In the genomic region with DNA sequence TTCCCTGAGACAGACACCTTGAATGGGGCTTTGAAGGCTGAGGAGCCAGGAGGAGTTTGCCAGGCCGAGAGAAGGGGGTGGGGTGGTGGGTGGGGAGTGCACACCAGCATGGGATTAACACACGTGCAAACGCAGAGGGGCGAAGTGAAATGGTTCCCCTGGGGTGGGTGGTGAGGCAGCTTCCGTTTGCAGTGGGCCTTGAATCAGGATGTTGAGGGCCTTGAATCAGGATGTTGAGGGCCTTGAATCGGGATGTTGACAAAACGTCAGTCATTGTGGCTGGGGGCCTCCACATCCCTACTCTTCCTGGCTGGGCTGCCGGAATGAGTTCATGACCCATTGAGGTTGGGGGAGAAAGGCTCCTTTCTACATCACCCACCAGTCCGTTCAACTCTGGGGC, we compare ENCODE assay signal across 19 cellular contexts. TPM values are rescaled to one million over a fixed set of nuclear protein-coding genes. Genes with fewer than 3 reads are reported as not detected.
DNase-seq lines count a peak whose midpoint lies in the region; TF ChIP-seq lines count a peak whose summit lies in the region.
"Had no signal": no experiment of that assay in that cellular context is flagged by ENCODE, and none has a peak within 500 bp of the region (broad histone marks: within the 10 kb centered on the region; RNA-seq: fewer than 3 reads in every experiment).

No MANE protein-coding gene starts in this region.

- no peak for TF ChIP-seq POLR2A in spleen (IDR thresholded peaks at IDR 0.05)

- POLR2A ChIA-PET in activated CD4-positive, alpha-beta memory T cell treated with anti-CD3 and anti-CD28 coated beads for 36 hours (lab: Charles Lee): no interaction called here
- POLR2A ChIA-PET in activated CD4-positive, alpha-beta memory T cell treated with anti-CD3 and anti-CD28 coated beads, Interleukin-2, amount 10 ng/mL, durations not matched to agents 7 days and 5 days (lab: Charles Lee): interaction anchor here (2.4 kb wide), 1 partner anchor 10 kb away, joined by 8 read pairs; no protein-coding TSS in a partner anchor
- POLR2A ChIA-PET in OCI-LY7 (lab: Charles Lee) (no interaction called here), SK-N-SH (lab: Yijun Ruan, JAX) (no interaction called here)

- H3K36me3 Mint-ChIP-seq in activated CD4-positive, alpha-beta memory T cell treated with anti-CD3 and anti-CD28 coated beads for 36 hours: peaks cover 14% of the 10 kb centered on the region
- H3K36me3 Mint-ChIP-seq in activated CD4-positive, alpha-beta memory T cell treated with anti-CD3 and anti-CD28 coated beads, Interleukin-2, amount 10 ng/mL, durations not matched to agents 7 days and 5 days (ENCODE audit: low read depth): peaks cover 36% of the 10 kb centered on the region

- H3K27ac Mint-ChIP-seq in activated CD4-positive, alpha-beta memory T cell treated with anti-CD3 and anti-CD28 coated beads for 36 hours: peak overlapping the region; percentile 76
- no peak overlapping the region for H3K27ac Mint-ChIP-seq in activated CD4-positive, alpha-beta memory T cell treated with anti-CD3 and anti-CD28 coated beads, Interleukin-2, amount 10 ng/mL, durations not matched to agents 7 days and 5 days
- H3K27ac Mint-ChIP-seq: nephron had no signal

- H3K4me1 Mint-ChIP-seq in activated CD4-positive, alpha-beta memory T cell treated with anti-CD3 and anti-CD28 coated beads for 36 hours (ENCODE audit: low read depth): peaks cover 97% of the 10 kb centered on the region
- H3K4me1 Mint-ChIP-seq in activated CD4-positive, alpha-beta memory T cell treated with anti-CD3 and anti-CD28 coated beads, Interleukin-2, amount 10 ng/mL, durations not matched to agents 7 days and 5 days: peaks cover 83% of the 10 kb centered on the region

- DNase-seq in activated CD4-positive, alpha-beta memory T cell treated with anti-CD3 and anti-CD28 coated beads for 36 hours: no peak
- no peak for DNase-seq in activated CD4-positive, alpha-beta memory T cell treated with anti-CD3 and anti-CD28 coated beads, Interleukin-2, amount 10 ng/mL, durations not matched to agents 7 days and 5 days
- peak; percentile 71 for DNase-seq in OCI-LY7 (ENCODE audit: low spot score)
- no peak for DNase-seq in dorsolateral prefrontal cortex
- peak; percentile 68 for DNase-seq in spleen
- DNase-seq in SK-N-SH: no peak
- DNase-seq in NCI-H345 (lab: John Stamatoyannopoulos, UW): no peak
- no peak for DNase-seq in cerebellar cortex (ENCODE audit: low spot score)
- DNase-seq: activated CD4-positive, alpha-beta T cell treated with anti-CD3 and anti-CD28 coated beads, Interleukin-2, amount 50 U/mL, for 4 hours; C1 segment of cervical spinal cord; DND-41; HCEC 1CT; NCI-H1436 treated with DMSO at 0.1 percent for 48 hours; stimulated activated CD4-positive, alpha-beta T cell treated with anti-CD3 and anti-CD28 coated beads, Interleukin-4, amount 100 ng/mL, for 24 hours; stimulated activated CD8-positive, alpha-beta memory T cell treated with anti-CD3 and anti-CD28 coated beads, Interleukin-4, amount 100 ng/mL, for 48 hours; trophoblast cell had no signal

- H3K4me2 ChIP-seq in OCI-LY7 (ENCODE audit: low read length) (peak overlapping the region; percentile 77), SK-N-SH (no peak overlapping the region)

- H3K27me3 ChIP-seq in dorsolateral prefrontal cortex (no peaks in the 10 kb centered on the region), spleen (replicated peaks in 1 of 7) (no peaks in the 10 kb centered on the region), SK-N-SH (ENCODE audit: insufficient read depth) (no peaks in the 10 kb centered on the region)
- H3K27me3 ChIP-seq: esophagus muscularis mucosa had no signal

- H3F3A ChIP-seq in SK-N-SH (replicated peaks; ENCODE audit: insufficient read depth): no peaks in the 10 kb centered on the region

- no peak overlapping the region for H3K4me3 Mint-ChIP-seq in activated CD4-positive, alpha-beta memory T cell treated with anti-CD3 and anti-CD28 coated beads for 36 hours
- H3K4me3 Mint-ChIP-seq in activated CD4-positive, alpha-beta memory T cell treated with anti-CD3 and anti-CD28 coated beads, Interleukin-2, amount 10 ng/mL, durations not matched to agents 7 days and 5 days: no peak overlapping the region
- H3K4me3 Mint-ChIP-seq: nephron had no signal

- H3K4me3 ChIP-seq in OCI-LY7 (ENCODE audit: low read depth, low read length, poor library complexity, severe bottlenecking): peak overlapping the region; percentile 13
- no peak overlapping the region for H3K4me3 ChIP-seq in dorsolateral prefrontal cortex
- no peak overlapping the region for H3K4me3 ChIP-seq in spleen
- H3K4me3 ChIP-seq in SK-N-SH (ENCODE audit: low read depth in 2 of 2, low read length in 1 of 2): no peak overlapping the region
- H3K4me3 ChIP-seq: esophagus muscularis mucosa, lung had no signal

- no peak for TF ChIP-seq EP300 in SK-N-SH (IDR thresholded peaks at IDR 0.05; ENCODE audit: borderline replicate concordance in 1 of 2, low read depth in 1 of 2, low read length in 1 of 2)

- intact Hi-C loops in activated CD4-positive, alpha-beta memory T cell treated with anti-CD3 and anti-CD28 coated beads for 36 hours (cut with micrococcal nuclease): loop anchor here (5.0 kb wide), 1 partner anchor 237 kb away; no protein-coding TSS in a partner anchor
- intact Hi-C loops in OCI-LY7 (cut with micrococcal nuclease; ENCODE audit: unreplicated experiment) (loop anchor here (5.0 kb wide), 1 partner anchor 57 kb away; a partner anchor contains a TSS), dorsolateral prefrontal cortex (cut with DNase I) (loop anchor here (2.0 to 10.0 kb wide), 3 partner anchors 15 to 435 kb away; a partner anchor contains a TSS), spleen (cut with DNase I; ENCODE audit: low total_unique reads) (no loop called here)

- H3K4me1 ChIP-seq in OCI-LY7 (ENCODE audit: insufficient read depth, low read length, poor library complexity, severe bottlenecking) (peaks cover 64% of the 10 kb centered on the region), spleen (peaks cover 79 to 100% (median 99%) of the 10 kb centered on the region in 6 donors), SK-N-SH (ENCODE audit: control insufficient read depth in 1 of 2, insufficient read depth in 2 of 2, low read depth in 1 of 2, low read length in 1 of 2) (peaks cover 0 to 15% of the 10 kb centered on the region in 2 experiments; a peak in 1 of 4 replicates)

- no peaks in the 10 kb centered on the region for H4K20me1 ChIP-seq in OCI-LY7 (ENCODE audit: insufficient read depth, low read length)
- peaks cover 4% of the 10 kb centered on the region; the same call in 1 of the 2 replicates for H4K20me1 ChIP-seq in SK-N-SH (ENCODE audit: insufficient read depth)

- no peak overlapping the region for H3K9ac ChIP-seq in SK-N-SH

- 16 to 32% (median 26%) methylated on average over 8 to 9 of the region's 9 CpGs for WGBS in spleen, 5 donors
- 90% methylated on average over 7 of the region's 9 CpGs for WGBS in SK-N-SH (ENCODE audit: low lambda C conversion rate)

- H3K79me2 ChIP-seq in OCI-LY7 (ENCODE audit: insufficient read depth, low read depth, low read length): 0 out of 2 replicates have a peak, but pooled peaks cover 4% of the 10 kb centered on the region
- no peaks in the 10 kb centered on the region for H3K79me2 ChIP-seq in SK-N-SH (ENCODE audit: insufficient read depth)

- H3K36me3 ChIP-seq in OCI-LY7 (ENCODE audit: insufficient read depth, low read length): peaks cover 36% of the 10 kb centered on the region
- peaks cover 0 to 94% (median 13%) of the 10 kb centered on the region in 6 donors for H3K36me3 ChIP-seq in spleen
- H3K36me3 ChIP-seq in SK-N-SH (replicated peaks in 1 of 2; ENCODE audit: control insufficient read depth in 1 of 2, insufficient read depth in 2 of 2, low read length in 1 of 2): peaks cover 0 to 13% of the 10 kb centered on the region in 2 experiments

- TF ChIP-seq CTCF in OCI-LY7 (conservative IDR thresholded peaks at IDR 0.05; ENCODE audit: low read length) (no peak), dorsolateral prefrontal cortex (IDR thresholded peaks at IDR 0.05 in 54 of 56, conservative IDR thresholded peaks at IDR 0.05 in 2 of 56; ENCODE audit: low read depth in 1 of 56, partially characterized antibody in 56 of 56) (no peak), spleen (IDR thresholded peaks at IDR 0.05 in 8 of 11, conservative IDR thresholded peaks at IDR 0.05 in 3 of 11) (no peak), SK-N-SH (IDR thresholded peaks at IDR 0.05) (no peak)

- no peak for TF ChIP-seq RAD21 in SK-N-SH (IDR thresholded peaks at IDR 0.05; ENCODE audit: low read length)

- no peaks in the 10 kb centered on the region for H3K9me2 ChIP-seq in OCI-LY7 (ENCODE audit: insufficient read depth, low read length)
- no peaks in the 10 kb centered on the region for H3K9me2 ChIP-seq in SK-N-SH

- no peaks in the 10 kb centered on the region for H3K9me3 Mint-ChIP-seq in activated CD4-positive, alpha-beta memory T cell treated with anti-CD3 and anti-CD28 coated beads for 36 hours
- H3K9me3 Mint-ChIP-seq in activated CD4-positive, alpha-beta memory T cell treated with anti-CD3 and anti-CD28 coated beads, Interleukin-2, amount 10 ng/mL, durations not matched to agents 7 days and 5 days: no peaks in the 10 kb centered on the region
- H3K9me3 Mint-ChIP-seq: nephron had no signal

- BruUV-seq in OCI-LY7 (replicated peaks; lab: Mats Ljungman, UMichigan): no TSS peak

- H3K27me3 Mint-ChIP-seq in activated CD4-positive, alpha-beta memory T cell treated with anti-CD3 and anti-CD28 coated beads for 36 hours: no peaks in the 10 kb centered on the region
- H3K27me3 Mint-ChIP-seq in activated CD4-positive, alpha-beta memory T cell treated with anti-CD3 and anti-CD28 coated beads, Interleukin-2, amount 10 ng/mL, durations not matched to agents 7 days and 5 days: no peaks in the 10 kb centered on the region

- CTCF ChIA-PET in activated CD4-positive, alpha-beta memory T cell treated with anti-CD3 and anti-CD28 coated beads for 36 hours (lab: Charles Lee): no interaction called here
- CTCF ChIA-PET in activated CD4-positive, alpha-beta memory T cell treated with anti-CD3 and anti-CD28 coated beads, Interleukin-2, amount 10 ng/mL, durations not matched to agents 7 days and 5 days (lab: Charles Lee): no interaction called here
- CTCF ChIA-PET in OCI-LY7 (lab: Charles Lee; ENCODE audit: unreplicated experiment) (no interaction called here), SK-N-SH (lab: Yijun Ruan, JAX) (interaction anchor here (7.3 kb wide), 1 partner anchor 13 kb away, joined by 50 read pairs; no protein-coding TSS in a partner anchor)

- H2AFZ ChIP-seq in OCI-LY7 (ENCODE audit: low read length): no peak overlapping the region
- H2AFZ ChIP-seq in SK-N-SH (ENCODE audit: low read depth): no peak overlapping the region

- H3K9me3 ChIP-seq in OCI-LY7 (ENCODE audit: low read length) (no peaks in the 10 kb centered on the region), spleen (no peaks in the 10 kb centered on the region), SK-N-SH (no peaks in the 10 kb centered on the region)
- H3K9me3 ChIP-seq: esophagus muscularis mucosa had no signal

- H3K27ac ChIP-seq in OCI-LY7 (ENCODE audit: low read depth, low read length, poor library complexity, severe bottlenecking) (peak overlapping the region; percentile 85), dorsolateral prefrontal cortex (peak overlapping the region in 57 of 59 donors; percentile 11 to 99 (median 98)), spleen (peak overlapping the region; percentile 66 to 92 (median 86)), SK-N-SH (ENCODE audit: low read depth in 2 of 2, low read length in 1 of 2) (no peak overlapping the region)
- H3K27ac ChIP-seq: esophagus muscularis mucosa had no signal

RNA-seq across cellular contexts. Expression of a gene that starts 16.6 kb away (rescaled TPM):
- 10 to 100 TPM; 11.9 to 14.8 TPM for total RNA-seq in activated CD4-positive, alpha-beta memory T cell treated with anti-CD3 and anti-CD28 coated beads for 36 hours
- 10 to 100 TPM; 26.4 to 27.7 TPM for total RNA-seq in activated CD4-positive, alpha-beta memory T cell treated with anti-CD3 and anti-CD28 coated beads, Interleukin-2, amount 10 ng/mL, durations not matched to agents 7 days and 5 days
- 12.6 and 14.9 TPM in 2 replicates for total RNA-seq in OCI-LY7 (2014; rRNA removed; shearing (Covaris generic))
- total RNA-seq in OCI-LY7 (2022) (30.3 and 36.2 TPM in 2 replicates), dorsolateral prefrontal cortex (10 to 100 TPM in 112 of 120 experiments, 1 to 10 TPM in 8; 6.1 to 62.3 (median 19.3) TPM), spleen (100 to 1,000 TPM in 1 of 7 donors, 10 to 100 TPM in 6; 62.6 to 105 (median 82.3) TPM)
- polyA plus RNA-seq in spleen (10 to 100 TPM; 21.7 to 45.9 (median 28.4) TPM), SK-N-SH (2012; rRNA removed) (15.8 and 19.1 TPM in 2 replicates)
- 10.1 and 13.7 TPM in 2 replicates for polyA plus RNA-seq in SK-N-SH (2012; cell fraction: cytosol; rRNA removed)
- polyA plus RNA-seq in SK-N-SH (2012; cell fraction: nucleus; rRNA removed): 29.4 and 29.5 TPM in 2 replicates

RNA-seq across cellular contexts. Expression of a gene that starts 56.6 kb away (rescaled TPM):
- 1 to 10 TPM; 4.6 to 4.8 TPM for total RNA-seq in activated CD4-positive, alpha-beta memory T cell treated with anti-CD3 and anti-CD28 coated beads for 36 hours
- 10 to 100 TPM; 22.3 to 24.1 TPM for total RNA-seq in activated CD4-positive, alpha-beta memory T cell treated with anti-CD3 and anti-CD28 coated beads, Interleukin-2, amount 10 ng/mL, durations not matched to agents 7 days and 5 days
- 2.4 and 3.0 TPM in 2 replicates for total RNA-seq in OCI-LY7 (2014; rRNA removed; shearing (Covaris generic))
- total RNA-seq in OCI-LY7 (2022) (4.6 and 4.9 TPM in 2 replicates), dorsolateral prefrontal cortex (10 to 100 TPM; 32.3 to 86.5 (median 58.9) TPM), spleen (10 to 100 TPM; 25.0 to 54.3 (median 47.2) TPM)
- polyA plus RNA-seq in spleen (1 to 10 TPM; 4.6 to 7.0 (median 6.9) TPM), SK-N-SH (2012; rRNA removed) (0.20 and 0.26 TPM in 2 replicates)
- polyA plus RNA-seq in SK-N-SH (2012; cell fraction: cytosol; rRNA removed): 0.21 and 0.32 TPM in 2 replicates
- polyA plus RNA-seq in SK-N-SH (2012; cell fraction: nucleus; rRNA removed): 0.25 and 0.27 TPM in 2 replicates

Comparison
In these comparisons a context has a peak if more than half of its experiments do, and no peak if none do; other contexts are left out.
1. DNase-seq: peak in OCI-LY7 (single experiment) and spleen (single experiment); none in activated CD4-positive, alpha-beta memory T cell treated with anti-CD3 and anti-CD28 coated beads for 36 hours (single experiment), activated CD4-positive, alpha-beta memory T cell treated with anti-CD3 and anti-CD28 coated beads, Interleukin-2, amount 10 ng/mL, durations not matched to agents 7 days and 5 days (single experiment), dorsolateral prefrontal cortex (0 of 10), SK-N-SH (single experiment), NCI-H345 (single experiment) and cerebellar cortex (single experiment).
2. H3K27ac ChIP-seq: peak in OCI-LY7 (single experiment), dorsolateral prefrontal cortex (57 of 59) and spleen (8 of 8); none in SK-N-SH (0 of 2).